In genomic region chr10:95874783-95875182, GRCh38 we compare ENCODE assay signal across 6 cellular contexts. TPM values are rescaled to one million over a fixed set of nuclear protein-coding genes. Genes with fewer than 3 reads are reported as not detected.
"Had no signal": no experiment of that assay in that cellular context is flagged by ENCODE, and none has a peak within 500 bp of the region (broad histone marks: within the 10 kb centered on the region; RNA-seq: fewer than 3 reads in every experiment).

No MANE protein-coding gene starts in this region.

RNA-seq across cellular contexts. Expression of gene CC2D2B, which starts 33.0 kb away (rescaled TPM):
- total RNA-seq: activated CD4-positive, alpha-beta T cell treated with anti-CD3 and anti-CD28 coated beads, Interleukin-2, amount 10 ng/mL, durations not matched to agents 24 days and 14 days; activated CD8-positive, alpha-beta memory T cell treated with anti-CD3 and anti-CD28 coated beads for 36 hours; activated naive CD4-positive, alpha-beta T cell treated with anti-CD3 and anti-CD28 coated beads for 36 hours; activated naive CD4-positive, alpha-beta T cell treated with anti-CD3 and anti-CD28 coated beads, Interleukin-2, amount 50 U/mL, for 72 hours; activated naive CD8-positive, alpha-beta T cell treated with anti-CD3 and anti-CD28 coated beads for 36 hours; activated T-cell treated with anti-CD3 and anti-CD28 coated beads, Interleukin-2, amount 50 U/mL, for 4 hours had no signal
